1 cellular context compared by ENCODE assay signal in genomic region chr1:150161747-150162581, GRCh38.
TF ChIP-seq lines count a peak whose summit lies in the region.

No MANE protein-coding gene starts in this region.

TF ChIP-seq in GM12878, 131 proteins besides CTCF, POLR2A, EP300 and RAD21 (continued from another document and continues in another):
- TF ChIP-seq, protein P1, sequence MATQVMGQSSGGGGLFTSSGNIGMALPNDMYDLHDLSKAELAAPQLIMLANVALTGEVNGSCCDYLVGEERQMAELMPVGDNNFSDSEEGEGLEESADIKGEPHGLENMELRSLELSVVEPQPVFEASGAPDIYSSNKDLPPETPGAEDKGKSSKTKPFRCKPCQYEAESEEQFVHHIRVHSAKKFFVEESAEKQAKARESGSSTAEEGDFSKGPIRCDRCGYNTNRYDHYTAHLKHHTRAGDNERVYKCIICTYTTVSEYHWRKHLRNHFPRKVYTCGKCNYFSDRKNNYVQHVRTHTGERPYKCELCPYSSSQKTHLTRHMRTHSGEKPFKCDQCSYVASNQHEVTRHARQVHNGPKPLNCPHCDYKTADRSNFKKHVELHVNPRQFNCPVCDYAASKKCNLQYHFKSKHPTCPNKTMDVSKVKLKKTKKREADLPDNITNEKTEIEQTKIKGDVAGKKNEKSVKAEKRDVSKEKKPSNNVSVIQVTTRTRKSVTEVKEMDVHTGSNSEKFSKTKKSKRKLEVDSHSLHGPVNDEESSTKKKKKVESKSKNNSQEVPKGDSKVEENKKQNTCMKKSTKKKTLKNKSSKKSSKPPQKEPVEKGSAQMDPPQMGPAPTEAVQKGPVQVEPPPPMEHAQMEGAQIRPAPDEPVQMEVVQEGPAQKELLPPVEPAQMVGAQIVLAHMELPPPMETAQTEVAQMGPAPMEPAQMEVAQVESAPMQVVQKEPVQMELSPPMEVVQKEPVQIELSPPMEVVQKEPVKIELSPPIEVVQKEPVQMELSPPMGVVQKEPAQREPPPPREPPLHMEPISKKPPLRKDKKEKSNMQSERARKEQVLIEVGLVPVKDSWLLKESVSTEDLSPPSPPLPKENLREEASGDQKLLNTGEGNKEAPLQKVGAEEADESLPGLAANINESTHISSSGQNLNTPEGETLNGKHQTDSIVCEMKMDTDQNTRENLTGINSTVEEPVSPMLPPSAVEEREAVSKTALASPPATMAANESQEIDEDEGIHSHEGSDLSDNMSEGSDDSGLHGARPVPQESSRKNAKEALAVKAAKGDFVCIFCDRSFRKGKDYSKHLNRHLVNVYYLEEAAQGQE (IDR thresholded peaks at IDR 0.05; ENCODE audit: low read depth, low read length): no peak
- TF ChIP-seq EZH2 (IDR thresholded peaks at IDR 0.05; ENCODE audit: borderline replicate concordance, control insufficient read depth, low read depth, low read length): no peak
- TF ChIP-seq CREM (IDR thresholded peaks at IDR 0.05; ENCODE audit: low read depth): no peak
- no peak for TF ChIP-seq SIN3A (IDR thresholded peaks at IDR 0.05; ENCODE audit: low read depth, low read length)
- no peak for TF ChIP-seq BACH1 (IDR thresholded peaks at IDR 0.05; ENCODE audit: borderline replicate concordance)
- TF ChIP-seq NR2C1 (IDR thresholded peaks at IDR 0.05): no peak
- TF ChIP-seq, protein P2, sequence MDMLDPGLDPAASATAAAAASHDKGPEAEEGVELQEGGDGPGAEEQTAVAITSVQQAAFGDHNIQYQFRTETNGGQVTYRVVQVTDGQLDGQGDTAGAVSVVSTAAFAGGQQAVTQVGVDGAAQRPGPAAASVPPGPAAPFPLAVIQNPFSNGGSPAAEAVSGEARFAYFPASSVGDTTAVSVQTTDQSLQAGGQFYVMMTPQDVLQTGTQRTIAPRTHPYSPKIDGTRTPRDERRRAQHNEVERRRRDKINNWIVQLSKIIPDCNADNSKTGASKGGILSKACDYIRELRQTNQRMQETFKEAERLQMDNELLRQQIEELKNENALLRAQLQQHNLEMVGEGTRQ (IDR thresholded peaks at IDR 0.05; ENCODE audit: borderline replicate concordance, low read depth, low read length): no peak
- TF ChIP-seq ZNF622 (IDR thresholded peaks at IDR 0.05): no peak
- TF ChIP-seq MYB (IDR thresholded peaks at IDR 0.05; ENCODE audit: borderline replicate concordance, low read depth, low read length): no peak
- no peak for TF ChIP-seq ETV6 (conservative IDR thresholded peaks at IDR 0.05 in 1 of 2, IDR thresholded peaks at IDR 0.05 in 1 of 2; ENCODE audit: borderline replicate concordance in 1 of 2, low read depth in 1 of 2)
- no peak for TF ChIP-seq CBX5 (IDR thresholded peaks at IDR 0.05; ENCODE audit: low read depth)
- peak; percentile 72 for TF ChIP-seq ZNF687 (IDR thresholded peaks at IDR 0.05)
- no peak for TF ChIP-seq SKIL (IDR thresholded peaks at IDR 0.05; ENCODE audit: low read depth, poor library complexity, severe bottlenecking)
- no peak; the same call in 1 of the 2 replicates for TF ChIP-seq LARP7 (IDR thresholded peaks at IDR 0.05)
- TF ChIP-seq PKNOX1 (IDR thresholded peaks at IDR 0.05): peak; percentile 87
- TF ChIP-seq, protein P3, sequence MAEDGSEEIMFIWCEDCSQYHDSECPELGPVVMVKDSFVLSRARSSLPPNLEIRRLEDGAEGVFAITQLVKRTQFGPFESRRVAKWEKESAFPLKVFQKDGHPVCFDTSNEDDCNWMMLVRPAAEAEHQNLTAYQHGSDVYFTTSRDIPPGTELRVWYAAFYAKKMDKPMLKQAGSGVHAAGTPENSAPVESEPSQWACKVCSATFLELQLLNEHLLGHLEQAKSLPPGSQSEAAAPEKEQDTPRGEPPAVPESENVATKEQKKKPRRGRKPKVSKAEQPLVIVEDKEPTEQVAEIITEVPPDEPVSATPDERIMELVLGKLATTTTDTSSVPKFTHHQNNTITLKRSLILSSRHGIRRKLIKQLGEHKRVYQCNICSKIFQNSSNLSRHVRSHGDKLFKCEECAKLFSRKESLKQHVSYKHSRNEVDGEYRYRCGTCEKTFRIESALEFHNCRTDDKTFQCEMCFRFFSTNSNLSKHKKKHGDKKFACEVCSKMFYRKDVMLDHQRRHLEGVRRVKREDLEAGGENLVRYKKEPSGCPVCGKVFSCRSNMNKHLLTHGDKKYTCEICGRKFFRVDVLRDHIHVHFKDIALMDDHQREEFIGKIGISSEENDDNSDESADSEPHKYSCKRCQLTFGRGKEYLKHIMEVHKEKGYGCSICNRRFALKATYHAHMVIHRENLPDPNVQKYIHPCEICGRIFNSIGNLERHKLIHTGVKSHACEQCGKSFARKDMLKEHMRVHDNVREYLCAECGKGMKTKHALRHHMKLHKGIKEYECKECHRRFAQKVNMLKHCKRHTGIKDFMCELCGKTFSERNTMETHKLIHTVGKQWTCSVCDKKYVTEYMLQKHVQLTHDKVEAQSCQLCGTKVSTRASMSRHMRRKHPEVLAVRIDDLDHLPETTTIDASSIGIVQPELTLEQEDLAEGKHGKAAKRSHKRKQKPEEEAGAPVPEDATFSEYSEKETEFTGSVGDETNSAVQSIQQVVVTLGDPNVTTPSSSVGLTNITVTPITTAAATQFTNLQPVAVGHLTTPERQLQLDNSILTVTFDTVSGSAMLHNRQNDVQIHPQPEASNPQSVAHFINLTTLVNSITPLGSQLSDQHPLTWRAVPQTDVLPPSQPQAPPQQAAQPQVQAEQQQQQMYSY (CRISPR knock-in tag; IDR thresholded peaks at IDR 0.05): 0 out of 2 replicates have a peak, but pooled peaks have one; percentile 32
- no peak for TF ChIP-seq TBL1XR1 (IDR thresholded peaks at IDR 0.05; ENCODE audit: low read depth, low read length)
- TF ChIP-seq ZNF24 (IDR thresholded peaks at IDR 0.05): no peak
- TF ChIP-seq, protein P4, sequence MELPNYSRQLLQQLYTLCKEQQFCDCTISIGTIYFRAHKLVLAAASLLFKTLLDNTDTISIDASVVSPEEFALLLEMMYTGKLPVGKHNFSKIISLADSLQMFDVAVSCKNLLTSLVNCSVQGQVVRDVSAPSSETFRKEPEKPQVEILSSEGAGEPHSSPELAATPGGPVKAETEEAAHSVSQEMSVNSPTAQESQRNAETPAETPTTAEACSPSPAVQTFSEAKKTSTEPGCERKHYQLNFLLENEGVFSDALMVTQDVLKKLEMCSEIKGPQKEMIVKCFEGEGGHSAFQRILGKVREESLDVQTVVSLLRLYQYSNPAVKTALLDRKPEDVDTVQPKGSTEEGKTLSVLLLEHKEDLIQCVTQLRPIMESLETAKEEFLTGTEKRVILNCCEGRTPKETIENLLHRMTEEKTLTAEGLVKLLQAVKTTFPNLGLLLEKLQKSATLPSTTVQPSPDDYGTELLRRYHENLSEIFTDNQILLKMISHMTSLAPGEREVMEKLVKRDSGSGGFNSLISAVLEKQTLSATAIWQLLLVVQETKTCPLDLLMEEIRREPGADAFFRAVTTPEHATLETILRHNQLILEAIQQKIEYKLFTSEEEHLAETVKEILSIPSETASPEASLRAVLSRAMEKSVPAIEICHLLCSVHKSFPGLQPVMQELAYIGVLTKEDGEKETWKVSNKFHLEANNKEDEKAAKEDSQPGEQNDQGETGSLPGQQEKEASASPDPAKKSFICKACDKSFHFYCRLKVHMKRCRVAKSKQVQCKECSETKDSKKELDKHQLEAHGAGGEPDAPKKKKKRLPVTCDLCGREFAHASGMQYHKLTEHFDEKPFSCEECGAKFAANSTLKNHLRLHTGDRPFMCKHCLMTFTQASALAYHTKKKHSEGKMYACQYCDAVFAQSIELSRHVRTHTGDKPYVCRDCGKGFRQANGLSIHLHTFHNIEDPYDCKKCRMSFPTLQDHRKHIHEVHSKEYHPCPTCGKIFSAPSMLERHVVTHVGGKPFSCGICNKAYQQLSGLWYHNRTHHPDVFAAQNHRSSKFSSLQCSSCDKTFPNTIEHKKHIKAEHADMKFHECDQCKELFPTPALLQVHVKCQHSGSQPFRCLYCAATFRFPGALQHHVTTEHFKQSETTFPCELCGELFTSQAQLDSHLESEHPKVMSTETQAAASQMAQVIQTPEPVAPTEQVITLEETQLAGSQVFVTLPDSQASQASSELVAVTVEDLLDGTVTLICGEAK (IDR thresholded peaks at IDR 0.05; ENCODE audit: borderline replicate concordance): no peak
- no peak for TF ChIP-seq ATF2 (IDR thresholded peaks at IDR 0.05; ENCODE audit: low read length)
- peak; percentile 20; the same call in 1 of the 2 replicates for TF ChIP-seq MLLT1 (IDR thresholded peaks at IDR 0.05)
- TF ChIP-seq MEF2B (IDR thresholded peaks at IDR 0.05; ENCODE audit: partially characterized antibody, poor library complexity, severe bottlenecking): no peak
- no peak for TF ChIP-seq STAT1 (conservative IDR thresholded peaks at IDR 0.05)
